Comparison of ENCODE assay signal across 8 cellular contexts in genomic region chr12:94101902-94102660, GRCh38. TPM values are rescaled to one million over a fixed set of nuclear protein-coding genes. Genes with fewer than 3 reads are reported as not detected.
DNase-seq lines count a peak whose midpoint lies in the region; ATAC-seq and TF ChIP-seq lines count a peak whose summit lies in the region.

No MANE protein-coding gene starts in this region.

- peaks cover 17% of the 10 kb centered on the region for H3K4me1 Mint-ChIP-seq in Calu3 (ENCODE audit: low read depth, unreplicated experiment)

- peak; percentile 90 for TF ChIP-seq CTCF in Calu3 (IDR thresholded peaks at IDR 0.05; ENCODE audit: unreplicated experiment)
- peak; percentile 82 for TF ChIP-seq CTCF in epithelial cell of esophagus (IDR thresholded peaks at IDR 0.05; ENCODE audit: insufficient read depth, low read depth, low read length, missing control alignments)

- peaks cover 9% of the 10 kb centered on the region for H3K27me3 ChIP-seq in NT2/D1 (ENCODE audit: insufficient read depth, insufficient read length)
- peaks cover 30% of the 10 kb centered on the region for H3K27me3 ChIP-seq in mononuclear cell (ENCODE audit: insufficient read depth, low read length)

- peak overlapping the region; percentile 83 for H3K9ac ChIP-seq in NT2/D1 (ENCODE audit: insufficient read length, low read depth)

- H3K9me3 Mint-ChIP-seq in Calu3 (ENCODE audit: low read depth, unreplicated experiment), result no peaks in the 10 kb centered on the region

- H3K27me3 Mint-ChIP-seq in Calu3 (ENCODE audit: unreplicated experiment), result peaks cover 74% of the 10 kb centered on the region

- no peaks in the 10 kb centered on the region for H3K36me3 ChIP-seq in NT2/D1 (ENCODE audit: insufficient read depth, insufficient read length, low read length)

- no TSS peak for BruUV-seq in Calu3 (replicated peaks; lab: Mats Ljungman, UMichigan)

- DNase-seq in Calu3, result peak; percentile 86
- DNase-seq in HuH-7 (ENCODE audit: low spot score), result peak; percentile 74
- peak; percentile 85 for DNase-seq in NT2/D1 (ENCODE audit: low read depth, low spot score)
- DNase-seq in activated CD8-positive, alpha-beta memory T cell treated with anti-CD3 and anti-CD28 coated beads, Interleukin-2, amount 50 U/mL, for 48 hours, result peak; percentile 86
- DNase-seq in epithelial cell of esophagus (ENCODE audit: low read depth), result peak; percentile 85
- peak; percentile 64 to 74 for DNase-seq in stimulated activated CD8-positive, alpha-beta memory T cell treated with anti-CD3 and anti-CD28 coated beads, Interleukin-2, amount 100 ng/mL, for 1 hour (ENCODE audit: low read depth in 2 of 2)

- H3K4me3 ChIP-seq in NT2/D1 (ENCODE audit: insufficient read length, low read depth) (peak overlapping the region; percentile 66), epithelial cell of esophagus (ENCODE audit: low read length) (peak overlapping the region; percentile 51), mononuclear cell (ENCODE audit: low read length) (peak overlapping the region; percentile 42)

- intact Hi-C loops in Calu3 (cut with micrococcal nuclease; ENCODE audit: unreplicated experiment), result loop anchor here (1.0 to 5.0 kb wide), 3 partner anchors 533 to 680 kb away; no protein-coding TSS in a partner anchor

- H3K27ac Mint-ChIP-seq in Calu3 (ENCODE audit: unreplicated experiment), result no peak overlapping the region

- CTCF ChIA-PET in Calu3 (lab: Charles Lee), result interaction anchor here (0.6 to 4.5 kb wide), 25 partner anchors 9 to 1274 kb away, joined by 3 to 64 read pairs (median 4); partner anchors contain the start of genes EEA1 and UBE2N

- H3K9me3 ChIP-seq in NT2/D1 (ENCODE audit: insufficient read depth, low read length) (no peaks in the 10 kb centered on the region), mononuclear cell (ENCODE audit: low read depth, low read length) (no peaks in the 10 kb centered on the region)

- peaks cover 9% of the 10 kb centered on the region for H3K36me3 Mint-ChIP-seq in Calu3 (ENCODE audit: insufficient read depth, unreplicated experiment)

- H3K4me1 ChIP-seq in NT2/D1 (ENCODE audit: insufficient read depth, insufficient read length) (peaks cover 2% of the 10 kb centered on the region), mononuclear cell (ENCODE audit: insufficient read depth, low read length) (peaks cover 22% of the 10 kb centered on the region)

- peak overlapping the region; percentile 65 for H3K4me3 Mint-ChIP-seq in Calu3 (ENCODE audit: low read depth, unreplicated experiment)

- peak; percentile 91 for ATAC-seq in GM21515 (IDR thresholded peaks at IDR 0.05; ENCODE audit: unreplicated experiment)

RNA-seq across cellular contexts. Expression of gene PLXNC1, which starts 46.3 kb away (rescaled TPM):
- total RNA-seq in Calu3 (2022) (1.3 and 2.3 TPM in 2 replicates), mononuclear cell (40.4 TPM)

Comparison
In these comparisons a context has a peak if more than half of its experiments do, and no peak if none do; other contexts are left out.
1. Peak in every context shown above with its lines: DNase-seq, ATAC-seq and H3K4me3 ChIP-seq.
2. RNA of gene PLXNC1, which starts 46.3 kb away (total RNA-seq): 40.4 TPM in mononuclear cell (single experiment); 1.3 to 2.3 TPM in Calu3; every median in the first group is over 10 times any median in the second.